In genomic region chr6:93496548-93496947, GRCh38 we compare ENCODE assay signal across 15 cellular contexts.
DNase-seq lines count a peak whose midpoint lies in the region; ATAC-seq, FAIRE-seq and TF ChIP-seq lines count a peak whose summit lies in the region.
"Had no signal": no experiment of that assay in that cellular context is flagged by ENCODE, and none has a peak within 500 bp of the region (broad histone marks: within the 10 kb centered on the region; RNA-seq: fewer than 3 reads in every experiment).

No MANE protein-coding gene starts in this region.

- peak overlapping the region; percentile 36; the same call in 1 of the 2 replicates for H3K27ac ChIP-seq in MM.1S (ENCODE audit: low read length)

- no peaks in the 10 kb centered on the region for H3K9me3 ChIP-seq in MM.1S (replicated peaks; ENCODE audit: insufficient read depth, low read length)

- no peak for FAIRE-seq in bronchial epithelial cell (lab: Jason Lieb, UNC)
- FAIRE-seq: GM19239, H54 had no signal

- H3K79me2 ChIP-seq in MM.1S (ENCODE audit: low read length), result no peaks in the 10 kb centered on the region

- TF ChIP-seq CTCF in MM.1S (IDR thresholded peaks at IDR 0.05; ENCODE audit: low read length), result no peak
- no peak for TF ChIP-seq CTCF in bronchial epithelial cell (IDR thresholded peaks at IDR 0.05; ENCODE audit: insufficient read depth, low read length, severe bottlenecking)

- H3K9ac ChIP-seq in MM.1S (ENCODE audit: low read length), result no peak overlapping the region

- ATAC-seq in HG02759 (IDR thresholded peaks at IDR 0.05; ENCODE audit: unreplicated experiment), result no peak

- DNase-seq in NCI-H1417 (lab: John Stamatoyannopoulos, UW), result peak in 2 of 3 experiments; percentile 9 to 23
- DNase-seq in NCI-H1417 treated with DMSO at 0.1 percent for 48 hours (lab: John Stamatoyannopoulos, UW), result no peak
- DNase-seq in MM.1S, result peak; percentile 87
- peak; percentile 5 for DNase-seq in bronchial epithelial cell (ENCODE audit: low read depth)
- DNase-seq in DMS 273 (lab: John Stamatoyannopoulos, UW; ENCODE audit: unreplicated experiment), result no peak
- DNase-seq in AML-193 (lab: John Stamatoyannopoulos, UW), result no peak
- DNase-seq in NCI-H1105 treated with DMSO at 0.1 percent for 48 hours (lab: John Stamatoyannopoulos, UW), result no peak
- DNase-seq: 8988T, C1 segment of cervical spinal cord, NCI-H1048, NCI-H187 treated with DMSO at 0.1 percent for 48 hours, NCI-H526 treated with DMSO at 0.1 percent for 48 hours had no signal

- peak overlapping the region; percentile 61 for H2AFZ ChIP-seq in MM.1S (ENCODE audit: low read length)

- H3K36me3 ChIP-seq in MM.1S (replicated peaks; ENCODE audit: insufficient read depth, low read length) (no peaks in the 10 kb centered on the region), bronchial epithelial cell (ENCODE audit: control insufficient read depth, insufficient read depth, low read length) (no peaks in the 10 kb centered on the region)

- peak overlapping the region; percentile 39 for H3K4me2 ChIP-seq in MM.1S (ENCODE audit: low read depth, low read length)

- peaks cover 9% of the 10 kb centered on the region; the same call in 1 of the 2 replicates for H3F3A ChIP-seq in MM.1S (ENCODE audit: insufficient read depth, low read length)

- H4K20me1 ChIP-seq in MM.1S (ENCODE audit: insufficient read depth, low read length), result no peaks in the 10 kb centered on the region

- H3K4me1 ChIP-seq in MM.1S (ENCODE audit: low read length), result peaks cover 35% of the 10 kb centered on the region

- H3K4me3 ChIP-seq in MM.1S (ENCODE audit: low read length), result no peak overlapping the region; the same call in 1 of the 2 replicates
- no peak overlapping the region for H3K4me3 ChIP-seq in bronchial epithelial cell (ENCODE audit: low read depth, low read length)

- H3K9me2 ChIP-seq in MM.1S (replicated peaks; ENCODE audit: insufficient read depth, low read length), result no peaks in the 10 kb centered on the region

- H3K27me3 ChIP-seq in MM.1S (replicated peaks; ENCODE audit: insufficient read depth, low read length) (no peaks in the 10 kb centered on the region), bronchial epithelial cell (ENCODE audit: control insufficient read depth, insufficient read depth, low read length) (no peaks in the 10 kb centered on the region)

Comparison
In these comparisons a context has a peak if more than half of its experiments do, and no peak if none do; other contexts are left out.
1. DNase-seq: peak in NCI-H1417 (2 of 3), MM.1S (single experiment) and bronchial epithelial cell (single experiment); none in NCI-H1417 treated with DMSO at 0.1 percent for 48 hours (single experiment), DMS 273 (single experiment), AML-193 (0 of 2) and NCI-H1105 treated with DMSO at 0.1 percent for 48 hours (single experiment).